18 cellular contexts compared by ENCODE assay signal in the genomic region with DNA sequence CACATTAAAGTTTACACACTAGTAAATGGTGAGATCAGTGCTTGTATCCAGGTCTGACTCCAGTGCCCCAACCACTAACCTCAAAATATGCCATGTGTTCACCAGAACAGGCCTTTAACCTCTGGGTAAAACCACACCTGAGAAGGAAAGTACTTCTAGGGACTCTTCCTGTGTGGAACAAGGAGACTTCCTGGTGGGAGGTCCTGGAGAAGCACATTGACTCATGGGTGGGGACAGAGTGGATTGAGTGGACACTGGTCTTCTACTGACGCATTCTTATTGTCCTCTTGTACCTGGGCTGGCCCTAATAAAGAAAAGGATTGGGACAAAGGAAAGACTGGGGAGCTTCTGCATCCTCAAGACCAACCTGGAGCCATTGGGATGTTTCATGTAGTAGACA. TPM values are rescaled to one million over a fixed set of nuclear protein-coding genes. Genes with fewer than 3 reads are reported as not detected.
"Had no signal": no experiment of that assay in that cellular context is flagged by ENCODE, and none has a peak within 500 bp of the region (broad histone marks: within the 10 kb centered on the region; RNA-seq: fewer than 3 reads in every experiment).

No MANE protein-coding gene starts in this region.

- H3K27ac ChIP-seq: dorsolateral prefrontal cortex, neutrophil, ovary, suprapubic skin, tibial artery, upper lobe of right lung had no signal

- DNase-seq: central memory CD4-positive, alpha-beta T cell; cortex of kidney; dorsolateral prefrontal cortex; effector CD8-positive, alpha-beta T cell; foreskin melanocyte; hippocampal formation; kidney glomerular epithelial cell; naive thymus-derived CD8-positive, alpha-beta T cell; ovary; right cardiac atrium; small intestine; stimulated activated CD4-positive, alpha-beta T cell treated with anti-CD3 and anti-CD28 coated beads, Interleukin-12 subunit alpha, Interleukin-12 subunit beta, amount 100 ng/mL, for 4 hours; stimulated activated naive CD4-positive, alpha-beta T cell treated with Interleukin-2 at 50 U/mL for 16 hours; tibial artery; upper lobe of right lung had no signal

- ATAC-seq: naive thymus-derived CD8-positive, alpha-beta T cell; upper lobe of right lung had no signal

- H3K27me3 ChIP-seq: dorsolateral prefrontal cortex, ovary, suprapubic skin, tibial artery, upper lobe of right lung had no signal

- H3K4me3 ChIP-seq: dorsolateral prefrontal cortex, ovary, suprapubic skin, tibial artery, upper lobe of right lung had no signal

- H3K9me3 ChIP-seq: neutrophil, ovary, suprapubic skin, tibial artery, upper lobe of right lung had no signal

- H3K4me3 Mint-ChIP-seq: naive thymus-derived CD8-positive, alpha-beta T cell had no signal

- H3K36me3 ChIP-seq: neutrophil, ovary, suprapubic skin, tibial artery, upper lobe of right lung had no signal

RNA-seq across cellular contexts. Expression of a gene that starts 43.4 kb away (rescaled TPM):
- total RNA-seq: naive thymus-derived CD8-positive, alpha-beta T cell had no signal
- polyA plus RNA-seq: naive thymus-derived CD8-positive, alpha-beta T cell; neural cell had no signal
